Comparison of ENCODE assay signal across 9 cellular contexts in genomic region chr16:85675528-85675927, GRCh38. TPM values are rescaled to one million over a fixed set of nuclear protein-coding genes. Genes with fewer than 3 reads are reported as not detected.
A peak's percentile ranks its signal among the peaks of the same experiment; 100 is the strongest.
DNase-seq lines count a peak whose midpoint lies in the region; ATAC-seq and TF ChIP-seq lines count a peak whose summit lies in the region.
"Had no signal": no experiment of that assay in that cellular context is flagged by ENCODE, and none has a peak within 500 bp of the region (broad histone marks: within the 10 kb centered on the region; RNA-seq: fewer than 3 reads in every experiment).

No MANE protein-coding gene starts in this region.

- peak overlapping the region; percentile 47; the same call in 1 of the 2 replicates for H3K27ac ChIP-seq in KMS-11
- H3K27ac ChIP-seq in mesenchymal stem cell (ENCODE audit: low read length, poor library complexity, severe bottlenecking), result no peak overlapping the region

- no peak overlapping the region for H2BK5ac ChIP-seq in mesenchymal stem cell (ENCODE audit: low read depth, low read length, poor library complexity, severe bottlenecking)

- H2AFZ ChIP-seq in KMS-11 (ENCODE audit: low read depth), result no peak overlapping the region
- no peak overlapping the region for H2AFZ ChIP-seq in mesenchymal stem cell (ENCODE audit: low read depth, low read length)

- TF ChIP-seq CTCF in KMS-11 (conservative IDR thresholded peaks at IDR 0.05; ENCODE audit: low read depth, low read length), result 0 out of 2 replicates have a peak, but pooled peaks have one; percentile 27

- H3K4ac ChIP-seq in mesenchymal stem cell (ENCODE audit: low read depth in 1 of 2, low read length in 2 of 2), result no peak overlapping the region

- H3K9me3 ChIP-seq in adipocyte (ENCODE audit: control insufficient read depth, low read length), result no peaks in the 10 kb centered on the region
- H3K9me3 ChIP-seq in mesenchymal stem cell (ENCODE audit: control insufficient read depth, low read length), result no peaks in the 10 kb centered on the region

- H3K4me3 ChIP-seq in KMS-11 (IDR thresholded peaks at IDR 0.05; ENCODE audit: insufficient read depth, low read depth, low read length) (no peak overlapping the region), adipocyte (ENCODE audit: low read length) (no peak overlapping the region), mesenchymal stem cell (ENCODE audit: insufficient read depth in 1 of 2, low read depth in 1 of 2, low read length in 2 of 2) (no peak overlapping the region)

- H3K27me3 ChIP-seq in KMS-11 (ENCODE audit: insufficient read depth, low read depth) (no peaks in the 10 kb centered on the region), adipocyte (replicated peaks; ENCODE audit: control insufficient read depth, insufficient read depth, low read length) (no peaks in the 10 kb centered on the region), mesenchymal stem cell (ENCODE audit: control insufficient read depth in 1 of 2, insufficient read depth in 1 of 2, low read length in 2 of 2) (no peaks in the 10 kb centered on the region)

- peaks cover 6% of the 10 kb centered on the region; the same call in 1 of the 2 replicates for H3K36me3 ChIP-seq in KMS-11 (ENCODE audit: insufficient read depth)
- peaks cover 75% of the 10 kb centered on the region for H3K36me3 ChIP-seq in adipocyte (ENCODE audit: control insufficient read depth, insufficient read depth, low read length, severe bottlenecking)
- H3K36me3 ChIP-seq in mesenchymal stem cell (ENCODE audit: control insufficient read depth in 1 of 2, insufficient read depth in 2 of 2, low read depth in 1 of 2, low read length in 2 of 2), result peaks cover 51 to 92% of the 10 kb centered on the region in 2 experiments

- H2AK5ac ChIP-seq in mesenchymal stem cell (ENCODE audit: low read length, severe bottlenecking), result no peak overlapping the region

- H3K14ac ChIP-seq in mesenchymal stem cell (ENCODE audit: low read length in 2 of 2), result no peak overlapping the region

- peaks cover 8% of the 10 kb centered on the region for H3K79me1 ChIP-seq in mesenchymal stem cell (replicated peaks; ENCODE audit: low read length, poor library complexity, severe bottlenecking)

- H2BK120ac ChIP-seq in mesenchymal stem cell (ENCODE audit: low read depth, low read length), result no peak overlapping the region

- H2BK12ac ChIP-seq in mesenchymal stem cell (ENCODE audit: low read length in 2 of 2), result no peak overlapping the region

- H4K91ac ChIP-seq in mesenchymal stem cell (ENCODE audit: low read length), result no peak overlapping the region

- no peak overlapping the region for H4K8ac ChIP-seq in mesenchymal stem cell (ENCODE audit: low read length)

- H3K4me1 ChIP-seq in KMS-11 (ENCODE audit: low read depth, poor library complexity, severe bottlenecking) (peaks cover 36% of the 10 kb centered on the region), adipocyte (ENCODE audit: control insufficient read depth, insufficient read depth, low read length) (peaks cover 13% of the 10 kb centered on the region), mesenchymal stem cell (ENCODE audit: control insufficient read depth, insufficient read depth, low read depth, low read length) (peaks cover 3% of the 10 kb centered on the region)

- H2BK15ac ChIP-seq in mesenchymal stem cell (ENCODE audit: low read depth, poor library complexity, severe bottlenecking), result no peak overlapping the region

- WGBS in mesenchymal stem cell, result 45% methylated on average over 1 of the region's 1 CpG

- H3K79me2 ChIP-seq in KMS-11 (ENCODE audit: insufficient read depth, low read depth), result peaks cover 8% of the 10 kb centered on the region; the same call in 1 of the 2 replicates

- H3K9ac ChIP-seq in KMS-11 (no peak overlapping the region), adipocyte (ENCODE audit: low read length) (no peak overlapping the region), mesenchymal stem cell (ENCODE audit: low read length) (no peak overlapping the region)

- ATAC-seq in GM19023 (IDR thresholded peaks at IDR 0.05; ENCODE audit: unreplicated experiment), result no peak
- ATAC-seq in GM21576 (IDR thresholded peaks at IDR 0.05; ENCODE audit: unreplicated experiment), result no peak
- no peak for ATAC-seq in HG03521 (IDR thresholded peaks at IDR 0.05; ENCODE audit: unreplicated experiment)
- ATAC-seq: right cardiac atrium had no signal

- DNase-seq in DMS114 treated with DMSO at 0.1 percent for 48 hours (lab: John Stamatoyannopoulos, UW; ENCODE audit: unreplicated experiment), result peak; percentile 63
- peak; percentile 32 for DNase-seq in adipocyte (ENCODE audit: low read depth)
- DNase-seq in mesenchymal stem cell, result peak; percentile 48
- DNase-seq in activated CD4-positive, alpha-beta T cell treated with anti-CD3 and anti-CD28 coated beads for 4 hours, result no peak

- H3K23ac ChIP-seq in mesenchymal stem cell (ENCODE audit: low read length in 2 of 2), result no peak overlapping the region

- no peaks in the 10 kb centered on the region for H4K20me1 ChIP-seq in KMS-11 (ENCODE audit: insufficient read depth)

- H3K4me2 ChIP-seq in KMS-11, result peak overlapping the region; percentile 46; the same call in 1 of the 2 replicates
- no peak overlapping the region for H3K4me2 ChIP-seq in mesenchymal stem cell (ENCODE audit: low read length, poor library complexity, severe bottlenecking)

- H3K18ac ChIP-seq in mesenchymal stem cell (ENCODE audit: low read depth in 1 of 2, low read length in 2 of 2), result no peak overlapping the region

RNA-seq across cellular contexts. Expression of gene GINS2, which starts 13.2 kb away (rescaled TPM):
- 2.4 TPM for polyA plus RNA-seq in mesenchymal stem cell (2013, experiment 1 of 2)
- polyA plus RNA-seq in mesenchymal stem cell (2013, experiment 2 of 2), result 2.2 TPM

Comparison
In these comparisons a context has a peak if more than half of its experiments do, and no peak if none do; other contexts are left out.
1. DNase-seq: peak in DMS114 treated with DMSO at 0.1 percent for 48 hours (single experiment), adipocyte (single experiment) and mesenchymal stem cell (single experiment); none in activated CD4-positive, alpha-beta T cell treated with anti-CD3 and anti-CD28 coated beads for 4 hours (0 of 2).